18 cellular contexts compared by ENCODE assay signal in genomic region chr9:86939896-86940295, GRCh38. TPM values are rescaled to one million over a fixed set of nuclear protein-coding genes. Genes with fewer than 3 reads are reported as not detected.
A peak's percentile ranks its signal among the peaks of the same experiment; 100 is the strongest.
DNase-seq lines count a peak whose midpoint lies in the region; ATAC-seq and TF ChIP-seq lines count a peak whose summit lies in the region.
"Had no signal": no experiment of that assay in that cellular context is flagged by ENCODE, and none has a peak within 500 bp of the region (broad histone marks: within the 10 kb centered on the region; RNA-seq: fewer than 3 reads in every experiment).

No MANE protein-coding gene starts in this region.

- peaks cover 3% of the 10 kb centered on the region for H3K36me3 Mint-ChIP-seq in neural progenitor cell
- no peaks in the 10 kb centered on the region for H3K36me3 Mint-ChIP-seq in activated CD8-positive, alpha-beta T cell treated with anti-CD3 and anti-CD28 coated beads, Interleukin-2, amount 10 ng/mL, durations not matched to agents 7 days and 5 days (ENCODE audit: low read depth)
- H3K36me3 Mint-ChIP-seq: CD8-positive, alpha-beta T cell had no signal

- H3K9ac ChIP-seq in neural progenitor cell: no peak overlapping the region
- H3K9ac ChIP-seq: BLaER1 treated with 17β-estradiol and CSF1 and Interleukin-3, amounts not matched to agents 10 nM and 100 nM had no signal

- no peak overlapping the region for H2AFZ ChIP-seq in neural progenitor cell (replicated peaks)

- H3K27ac ChIP-seq in SJCRH30 (peak overlapping the region; percentile 100), neural progenitor cell (no peak overlapping the region)
- H3K27ac ChIP-seq: 22Rv1; A549; BLaER1 treated with 17β-estradiol and CSF1 and Interleukin-3, amounts not matched to agents 10 nM and 100 nM; C4-2B had no signal

- peaks cover 16% of the 10 kb centered on the region for H3K36me3 ChIP-seq in SJCRH30
- peaks cover 5% of the 10 kb centered on the region for H3K36me3 ChIP-seq in neural progenitor cell
- H3K36me3 ChIP-seq: BLaER1 treated with 17β-estradiol and CSF1 and Interleukin-3, amounts not matched to agents 10 nM and 100 nM had no signal

- H3K4me1 ChIP-seq in SJCRH30 (peaks cover 56% of the 10 kb centered on the region), neural progenitor cell (peaks cover 51% of the 10 kb centered on the region)
- H3K4me1 ChIP-seq: A549, Caco-2 had no signal

- peaks cover 39% of the 10 kb centered on the region for H3F3A ChIP-seq in neural progenitor cell (ENCODE audit: low read depth)

- H4K20me1 ChIP-seq in neural progenitor cell (ENCODE audit: low read depth): peaks cover 18% of the 10 kb centered on the region

- H3K4me3 ChIP-seq in SJCRH30: no peak overlapping the region
- no peak overlapping the region for H3K4me3 ChIP-seq in neural progenitor cell
- H3K4me3 ChIP-seq: A549; BLaER1 treated with 17β-estradiol and CSF1 and Interleukin-3, amounts not matched to agents 10 nM and 100 nM had no signal

- peaks cover 19% of the 10 kb centered on the region for H3K79me2 ChIP-seq in neural progenitor cell (ENCODE audit: low read depth)

- H3K9me3 Mint-ChIP-seq in neural progenitor cell: peaks cover 7% of the 10 kb centered on the region
- no peaks in the 10 kb centered on the region for H3K9me3 Mint-ChIP-seq in activated CD8-positive, alpha-beta T cell treated with anti-CD3 and anti-CD28 coated beads, Interleukin-2, amount 10 ng/mL, durations not matched to agents 7 days and 5 days (ENCODE audit: insufficient read depth)
- H3K9me3 Mint-ChIP-seq: CD4-positive, alpha-beta T cell; CD8-positive, alpha-beta T cell had no signal

- ATAC-seq in activated CD8-positive, alpha-beta T cell treated with anti-CD3 and anti-CD28 coated beads, Interleukin-2, amount 10 ng/mL, durations not matched to agents 7 days and 5 days: no peak
- ATAC-seq: A549; CD8-positive, alpha-beta T cell had no signal

- peak overlapping the region; percentile 98 for H3K4me2 ChIP-seq in neural progenitor cell
- H3K4me2 ChIP-seq: A549 had no signal

- H3K27ac Mint-ChIP-seq in neural progenitor cell: peak overlapping the region; percentile 85
- H3K27ac Mint-ChIP-seq in activated CD8-positive, alpha-beta T cell treated with anti-CD3 and anti-CD28 coated beads, Interleukin-2, amount 10 ng/mL, durations not matched to agents 7 days and 5 days: no peak overlapping the region
- H3K27ac Mint-ChIP-seq: B cell; CD4-positive, alpha-beta T cell; CD8-positive, alpha-beta T cell had no signal

- CTCF ChIA-PET in activated CD8-positive, alpha-beta T cell treated with anti-CD3 and anti-CD28 coated beads, Interleukin-2, amount 10 ng/mL, durations not matched to agents 7 days and 5 days (lab: Charles Lee): no interaction called here

- no peak for TF ChIP-seq CTCF in neural progenitor cell (IDR thresholded peaks at IDR 0.05)

- H3K4me3 Mint-ChIP-seq in neural progenitor cell: no peak overlapping the region
- H3K4me3 Mint-ChIP-seq in activated CD8-positive, alpha-beta T cell treated with anti-CD3 and anti-CD28 coated beads, Interleukin-2, amount 10 ng/mL, durations not matched to agents 7 days and 5 days: no peak overlapping the region
- H3K4me3 Mint-ChIP-seq: B cell; CD4-positive, alpha-beta T cell; CD8-positive, alpha-beta T cell had no signal

- H3K4me1 Mint-ChIP-seq in neural progenitor cell: peaks cover 57% of the 10 kb centered on the region
- peaks cover under 1% of the 10 kb centered on the region for H3K4me1 Mint-ChIP-seq in activated CD8-positive, alpha-beta T cell treated with anti-CD3 and anti-CD28 coated beads, Interleukin-2, amount 10 ng/mL, durations not matched to agents 7 days and 5 days (ENCODE audit: low read depth)

- H3K9me3 ChIP-seq in SJCRH30 (replicated peaks) (no peaks in the 10 kb centered on the region), neural progenitor cell (ENCODE audit: low read depth) (no peaks in the 10 kb centered on the region)
- H3K9me3 ChIP-seq: BLaER1 treated with 17β-estradiol and CSF1 and Interleukin-3, amounts not matched to agents 10 nM and 100 nM; Caco-2 had no signal

- H3K27me3 ChIP-seq in SJCRH30 (no peaks in the 10 kb centered on the region), neural progenitor cell (no peaks in the 10 kb centered on the region)

- POLR2A ChIA-PET in activated CD8-positive, alpha-beta T cell treated with anti-CD3 and anti-CD28 coated beads, Interleukin-2, amount 10 ng/mL, durations not matched to agents 7 days and 5 days (lab: Charles Lee): no interaction called here

- DNase-seq in SJCRH30: peak; percentile 78 to 93
- peak; percentile 24 for DNase-seq in myocyte (ENCODE audit: low read depth)
- DNase-seq in neural progenitor cell (ENCODE audit: low spot score): no peak
- no peak for DNase-seq in NCI-H82 (lab: John Stamatoyannopoulos, UW)
- no peak for DNase-seq in activated CD8-positive, alpha-beta T cell treated with anti-CD3 and anti-CD28 coated beads, Interleukin-2, amount 10 ng/mL, durations not matched to agents 7 days and 5 days
- DNase-seq in OCI-M2 (lab: John Stamatoyannopoulos, UW; ENCODE audit: unreplicated experiment): no peak
- DNase-seq: AML-193; Caco-2; Calu3; CD4-positive, alpha-beta T cell; CD8-positive, alpha-beta T cell; DMS79 treated with DMSO at 0.1 percent for 48 hours; GF-D8 had no signal

- H3K27me3 Mint-ChIP-seq in neural progenitor cell (ENCODE audit: insufficient read depth, low read depth): peaks cover 10% of the 10 kb centered on the region
- peaks cover 42% of the 10 kb centered on the region for H3K27me3 Mint-ChIP-seq in activated CD8-positive, alpha-beta T cell treated with anti-CD3 and anti-CD28 coated beads, Interleukin-2, amount 10 ng/mL, durations not matched to agents 7 days and 5 days (ENCODE audit: low read depth)

RNA-seq across cellular contexts. Expression of gene GAS1, which starts 7.4 kb away (rescaled TPM):
- total RNA-seq in SJCRH30 (2014; rRNA removed; shearing (Covaris generic)): 319 and 336 TPM in 2 replicates
- 190 and 279 TPM in 2 replicates for total RNA-seq in myocyte
- polyA plus RNA-seq in myocyte (2012): 28.7 TPM
- 68.1 and 104 TPM in 2 replicates for total RNA-seq in neural progenitor cell (ENCODE audit: low replicate concordance)
- total RNA-seq in activated CD8-positive, alpha-beta T cell treated with anti-CD3 and anti-CD28 coated beads, Interleukin-2, amount 10 ng/mL, durations not matched to agents 7 days and 5 days: under 1 TPM in 1 of 2 experiments, not detected in 1; 0.18 TPM

Comparison
In these comparisons a context has a peak if more than half of its experiments do, and no peak if none do; other contexts are left out.
1. DNase-seq: peak in SJCRH30 (2 of 2) and myocyte (single experiment); none in neural progenitor cell (single experiment), NCI-H82 (single experiment), activated CD8-positive, alpha-beta T cell treated with anti-CD3 and anti-CD28 coated beads, Interleukin-2, amount 10 ng/mL, durations not matched to agents 7 days and 5 days (single experiment) and OCI-M2 (single experiment).
2. RNA of gene GAS1, which starts 7.4 kb away (total RNA-seq): 319 to 336 TPM in SJCRH30, 190 to 279 TPM in myocyte and 68.1 to 104 TPM in neural progenitor cell; 0.18 TPM in activated CD8-positive, alpha-beta T cell treated with anti-CD3 and anti-CD28 coated beads, Interleukin-2, amount 10 ng/mL, durations not matched to agents 7 days and 5 days; every median in the first group is over 10 times any median in the second.